Comparison of ENCODE assay signal across 9 cellular contexts in the genomic region with DNA sequence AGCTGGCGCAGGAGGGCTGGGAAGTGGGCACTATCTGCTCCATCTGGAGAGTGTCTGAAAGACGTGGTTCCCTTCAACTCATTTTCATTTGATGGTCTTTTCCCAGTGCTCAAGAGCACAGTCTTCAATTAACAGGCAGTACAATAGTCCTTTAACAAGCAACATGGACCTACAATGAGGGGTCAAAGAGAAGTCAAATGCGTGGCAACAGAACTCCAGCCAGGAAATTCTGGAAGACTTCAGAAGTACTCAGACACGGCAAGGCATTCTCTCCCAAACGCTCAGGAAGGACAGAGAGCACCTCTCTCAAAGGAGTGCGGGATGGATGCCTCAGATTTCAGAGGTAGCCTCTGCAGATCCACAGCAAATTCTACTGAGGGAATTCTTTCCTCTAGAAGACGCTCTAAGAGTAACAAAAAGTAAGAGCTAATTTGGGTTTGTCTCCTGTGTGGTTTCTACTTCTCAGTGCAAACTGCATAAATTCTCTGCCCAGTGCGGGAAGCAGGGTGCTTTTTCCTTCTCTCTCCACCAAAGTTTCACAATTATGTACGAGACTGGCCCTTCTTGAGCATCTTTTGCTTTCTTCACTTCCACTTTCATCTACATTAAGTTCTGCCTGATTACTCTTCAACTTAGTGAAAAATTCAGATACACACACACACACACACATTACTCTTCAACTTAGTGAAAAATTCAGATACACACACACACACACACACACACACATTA. TPM values are rescaled to one million over a fixed set of nuclear protein-coding genes. Genes with fewer than 3 reads are reported as not detected.
A peak's percentile ranks its signal among the peaks of the same experiment; 100 is the strongest.
DNase-seq lines count a peak whose midpoint lies in the region; ATAC-seq, FAIRE-seq and TF ChIP-seq lines count a peak whose summit lies in the region.
"Had no signal": no experiment of that assay in that cellular context is flagged by ENCODE, and none has a peak within 500 bp of the region (broad histone marks: within the 10 kb centered on the region; RNA-seq: fewer than 3 reads in every experiment).

No MANE protein-coding gene starts in this region.

- H3K4me3 ChIP-seq in astrocyte (ENCODE audit: insufficient read depth, low read depth, low read length), result peak overlapping the region; percentile 4
- no peak overlapping the region for H3K4me3 ChIP-seq in lower lobe of right lung
- H3K4me3 ChIP-seq in trophoblast cell (ENCODE audit: low read depth, low read length), result no peak overlapping the region

- peak overlapping the region; percentile 75 for H3K4me3 Mint-ChIP-seq in astrocyte (ENCODE audit: unreplicated experiment)
- H3K4me3 Mint-ChIP-seq in activated CD4-positive, alpha-beta memory T cell treated with anti-CD3 and anti-CD28 coated beads for 36 hours, result no peak overlapping the region
- H3K4me3 Mint-ChIP-seq: activated naive CD8-positive, alpha-beta T cell had no signal

- no peaks in the 10 kb centered on the region for H3K36me3 Mint-ChIP-seq in astrocyte (ENCODE audit: low read depth, unreplicated experiment)
- no peaks in the 10 kb centered on the region for H3K36me3 Mint-ChIP-seq in activated CD4-positive, alpha-beta memory T cell treated with anti-CD3 and anti-CD28 coated beads for 36 hours
- H3K36me3 Mint-ChIP-seq: activated naive CD8-positive, alpha-beta T cell had no signal

- peaks cover 66% of the 10 kb centered on the region for H3K4me1 Mint-ChIP-seq in astrocyte (ENCODE audit: low read depth, unreplicated experiment)
- no peaks in the 10 kb centered on the region for H3K4me1 Mint-ChIP-seq in activated CD4-positive, alpha-beta memory T cell treated with anti-CD3 and anti-CD28 coated beads for 36 hours (ENCODE audit: low read depth)

- no peaks in the 10 kb centered on the region for H3K9me3 ChIP-seq in astrocyte (ENCODE audit: insufficient read depth, low read depth, low read length)
- H3K9me3 ChIP-seq in lower lobe of right lung, result no peaks in the 10 kb centered on the region
- no peaks in the 10 kb centered on the region for H3K9me3 ChIP-seq in trophoblast cell (ENCODE audit: insufficient read depth, low read depth, low read length)

- H3K9ac ChIP-seq in astrocyte (ENCODE audit: low read length) (peak overlapping the region; percentile 80), trophoblast cell (ENCODE audit: low read length) (no peak overlapping the region)

- H3K27ac ChIP-seq in astrocyte (ENCODE audit: low read depth, low read length), result peak overlapping the region; percentile 92
- H3K27ac ChIP-seq in substantia nigra (ENCODE audit: low read depth, low read length, poor library complexity, severe bottlenecking), result peak overlapping the region; percentile 50
- no peak overlapping the region for H3K27ac ChIP-seq in lower lobe of right lung
- no peak overlapping the region for H3K27ac ChIP-seq in trophoblast cell (ENCODE audit: low read depth, low read length)

- no peak overlapping the region for H2BK5ac ChIP-seq in trophoblast cell (ENCODE audit: low read depth, low read length, poor library complexity)

- H2AFZ ChIP-seq in astrocyte (ENCODE audit: low read depth, low read length) (no peak overlapping the region), trophoblast cell (ENCODE audit: insufficient read depth, low read length, poor library complexity) (no peak overlapping the region)

- H3K27me3 ChIP-seq in astrocyte (ENCODE audit: insufficient read depth, low read length), result no peaks in the 10 kb centered on the region
- H3K27me3 ChIP-seq in lower lobe of right lung (ENCODE audit: low read depth), result no peaks in the 10 kb centered on the region
- H3K27me3 ChIP-seq in trophoblast cell (ENCODE audit: insufficient read depth, low read length), result no peaks in the 10 kb centered on the region

- H3K4ac ChIP-seq in trophoblast cell (ENCODE audit: low read depth, low read length), result no peak overlapping the region

- H3K9me3 Mint-ChIP-seq in astrocyte (ENCODE audit: unreplicated experiment), result no peaks in the 10 kb centered on the region
- no peaks in the 10 kb centered on the region for H3K9me3 Mint-ChIP-seq in activated CD4-positive, alpha-beta memory T cell treated with anti-CD3 and anti-CD28 coated beads for 36 hours

- no CpG with 5 or more reads among the region's 9 CpGs for WGBS in trophoblast cell (ENCODE audit: extremely low coverage, insufficient coverage, insufficient read length)

- H3K79me2 ChIP-seq in astrocyte (ENCODE audit: insufficient read depth, low read length), result peaks cover 53% of the 10 kb centered on the region
- H3K79me2 ChIP-seq in trophoblast cell (ENCODE audit: control insufficient read depth, insufficient read depth, low read length, poor library complexity), result peaks cover 5% of the 10 kb centered on the region

- no peak overlapping the region for H4K8ac ChIP-seq in trophoblast cell (ENCODE audit: low read depth, low read length)

- no peak overlapping the region for H4K12ac ChIP-seq in trophoblast cell (ENCODE audit: low read depth, low read length)

- H3K27ac Mint-ChIP-seq in astrocyte (ENCODE audit: unreplicated experiment), result peak overlapping the region; percentile 96
- H3K27ac Mint-ChIP-seq in activated CD4-positive, alpha-beta memory T cell treated with anti-CD3 and anti-CD28 coated beads for 36 hours, result no peak overlapping the region
- H3K27ac Mint-ChIP-seq: activated naive CD8-positive, alpha-beta T cell had no signal

- H3K4me2 ChIP-seq in astrocyte (ENCODE audit: low read length) (peak overlapping the region; percentile 64), trophoblast cell (ENCODE audit: low read length) (no peak overlapping the region)

- POLR2A ChIA-PET in activated CD4-positive, alpha-beta memory T cell treated with anti-CD3 and anti-CD28 coated beads for 36 hours (lab: Charles Lee), result no interaction called here

- H3K4me1 ChIP-seq in astrocyte (ENCODE audit: insufficient read depth, low read length) (peaks cover 70% of the 10 kb centered on the region), lower lobe of right lung (peaks cover 38% of the 10 kb centered on the region), trophoblast cell (ENCODE audit: control insufficient read depth in 1 of 2, insufficient read depth in 2 of 2, low read length in 2 of 2) (peaks cover 11 to 18% of the 10 kb centered on the region in 2 experiments)

- intact Hi-C loops in lower lobe of right lung (cut with DNase I), result no loop called here
- intact Hi-C loops in activated CD4-positive, alpha-beta memory T cell treated with anti-CD3 and anti-CD28 coated beads for 36 hours (cut with micrococcal nuclease), result no loop called here

- H3K18ac ChIP-seq in trophoblast cell (ENCODE audit: low read length), result no peak overlapping the region

- no peak overlapping the region for H3K14ac ChIP-seq in trophoblast cell (ENCODE audit: low read length)

- H3K79me1 ChIP-seq in trophoblast cell (ENCODE audit: low read length), result peaks cover 6% of the 10 kb centered on the region

- peak; percentile 32 for DNase-seq in GM19240 (ENCODE audit: insufficient read length, low spot score)
- DNase-seq in astrocyte (ENCODE audit: low read depth), result peak; percentile 62
- DNase-seq in substantia nigra (lab: John Stamatoyannopoulos, UW), result no peak
- DNase-seq in lower lobe of right lung, result no peak
- no peak for DNase-seq in activated CD4-positive, alpha-beta memory T cell treated with anti-CD3 and anti-CD28 coated beads for 36 hours
- DNase-seq in trophoblast cell, result no peak

- H2BK120ac ChIP-seq in trophoblast cell (ENCODE audit: insufficient read depth, low read length, poor library complexity), result no peak overlapping the region

- no peak for FAIRE-seq in astrocyte (lab: Jason Lieb, UNC)
- FAIRE-seq: H54 had no signal

- no peak overlapping the region for H3K23ac ChIP-seq in trophoblast cell (ENCODE audit: low read length)

- no peak overlapping the region for H2BK12ac ChIP-seq in trophoblast cell (ENCODE audit: low read length)

- no peak overlapping the region for H2AK5ac ChIP-seq in trophoblast cell (ENCODE audit: low read length)

- H3K27me3 Mint-ChIP-seq in astrocyte (ENCODE audit: low read depth, unreplicated experiment), result no peaks in the 10 kb centered on the region
- H3K27me3 Mint-ChIP-seq in activated CD4-positive, alpha-beta memory T cell treated with anti-CD3 and anti-CD28 coated beads for 36 hours, result peaks cover 11% of the 10 kb centered on the region

- no peaks in the 10 kb centered on the region for H4K20me1 ChIP-seq in astrocyte (ENCODE audit: insufficient read depth, low read length)

- ATAC-seq in HG03025 (IDR thresholded peaks at IDR 0.05; ENCODE audit: low FRiP score, unreplicated experiment) (peak; percentile 52), lower lobe of right lung (no peak)

- H3K36me3 ChIP-seq in astrocyte (ENCODE audit: insufficient read depth, low read length) (no peaks in the 10 kb centered on the region), lower lobe of right lung (no peaks in the 10 kb centered on the region), trophoblast cell (ENCODE audit: control insufficient read depth in 1 of 2, insufficient read depth in 2 of 2, low read length in 2 of 2) (peaks cover 2 to 6% of the 10 kb centered on the region in 2 experiments)

- CTCF ChIA-PET in activated CD4-positive, alpha-beta memory T cell treated with anti-CD3 and anti-CD28 coated beads for 36 hours (lab: Charles Lee), result no interaction called here

- H4K91ac ChIP-seq in trophoblast cell (ENCODE audit: low read depth, low read length), result no peak overlapping the region

- no peak for TF ChIP-seq CTCF in astrocyte (IDR thresholded peaks at IDR 0.05; ENCODE audit: insufficient read depth, low read depth, low read length)
- no peak for TF ChIP-seq CTCF in lower lobe of right lung (IDR thresholded peaks at IDR 0.05)

RNA-seq across cellular contexts. Expression of gene LHFPL2, which starts 56.4 kb away (rescaled TPM):
- total RNA-seq in astrocyte (17.0 and 19.8 TPM in 2 replicates), lower lobe of right lung (40.6 TPM)
- total RNA-seq in activated CD4-positive, alpha-beta memory T cell treated with anti-CD3 and anti-CD28 coated beads for 36 hours, result under 1 TPM; 0.05 to 0.19 TPM
- polyA plus RNA-seq in trophoblast cell (2013), result 27.9 and 29.1 TPM in 2 replicates

Comparison
In these comparisons a context has a peak if more than half of its experiments do, and no peak if none do; other contexts are left out.
1. DNase-seq: peak in GM19240 (single experiment) and astrocyte (single experiment); none in substantia nigra (0 of 49), lower lobe of right lung (single experiment), activated CD4-positive, alpha-beta memory T cell treated with anti-CD3 and anti-CD28 coated beads for 36 hours (single experiment) and trophoblast cell (0 of 2).
2. H3K27ac ChIP-seq: peak in astrocyte (single experiment) and substantia nigra (single experiment); none in lower lobe of right lung (single experiment) and trophoblast cell (single experiment).
3. RNA of gene LHFPL2, which starts 56.4 kb away (total RNA-seq): 40.6 TPM in lower lobe of right lung (single experiment) and 17.0 to 19.8 TPM in astrocyte; 0.05 to 0.19 TPM in activated CD4-positive, alpha-beta memory T cell treated with anti-CD3 and anti-CD28 coated beads for 36 hours; every median in the first group is over 10 times any median in the second.